In genomic region chr12:65682145-65682544, GRCh38 we compare ENCODE assay signal across 22 cellular contexts.
DNase-seq lines count a peak whose midpoint lies in the region; ATAC-seq, FAIRE-seq and TF ChIP-seq lines count a peak whose summit lies in the region.
"Had no signal": no experiment of that assay in that cellular context is flagged by ENCODE, and none has a peak within 500 bp of the region (broad histone marks: within the 10 kb centered on the region; RNA-seq: fewer than 3 reads in every experiment).

No MANE protein-coding gene starts in this region.

- H3K9ac ChIP-seq in IMR-90 (ENCODE audit: low read depth, low read length) (no peak overlapping the region), keratinocyte (ENCODE audit: control insufficient read depth, extremely low read depth, insufficient read depth, low read length) (no peak overlapping the region)
- H3K9ac ChIP-seq: BLaER1 treated with 17β-estradiol and CSF1 and Interleukin-3, amounts not matched to agents 10 nM and 100 nM had no signal

- in situ Hi-C loops in IMR-90 (cut with MboI; ENCODE audit: low sequenced_read_pairs), result loop anchor here (25.0 kb wide), 1 partner anchor 370 kb away; no protein-coding TSS in a partner anchor

- H2BK20ac ChIP-seq in IMR-90 (ENCODE audit: low read depth, low read length), result peak overlapping the region; percentile 46; the same call in 1 of the 2 replicates

- peak overlapping the region; percentile 60; the same call in 1 of the 2 replicates for H3K23ac ChIP-seq in IMR-90 (ENCODE audit: low read depth, low read length)

- no peaks in the 10 kb centered on the region; the same call in 1 of the 2 replicates for H3K9me3 ChIP-seq in IMR-90 (ENCODE audit: control insufficient read depth, insufficient read depth, low read length)
- H3K9me3 ChIP-seq in keratinocyte (ENCODE audit: control insufficient read depth, low read depth, low read length), result no peaks in the 10 kb centered on the region
- H3K9me3 ChIP-seq: A549, BE2C had no signal

- H4K91ac ChIP-seq in IMR-90 (ENCODE audit: insufficient read depth, low read depth, low read length), result no peak overlapping the region

- intact Hi-C loops in IMR-90 (cut with micrococcal nuclease), result no loop called here

- no peak overlapping the region for H3K4me3 ChIP-seq in IMR-90 (ENCODE audit: insufficient read depth, low read depth, low read length)
- no peak overlapping the region for H3K4me3 ChIP-seq in keratinocyte (ENCODE audit: control insufficient read depth in 2 of 3, extremely low read depth in 1 of 3, insufficient read depth in 2 of 3, low read depth in 1 of 3, low read length in 3 of 3)
- H3K4me3 ChIP-seq: A549; BLaER1 treated with 17β-estradiol and CSF1 and Interleukin-3, amounts not matched to agents 10 nM and 100 nM had no signal

- H4K20me1 ChIP-seq in IMR-90 (ENCODE audit: insufficient read depth, low read length) (no peaks in the 10 kb centered on the region), keratinocyte (ENCODE audit: control insufficient read depth, extremely low read depth, insufficient read depth, low read length) (no peaks in the 10 kb centered on the region)
- H4K20me1 ChIP-seq: BLaER1 treated with 17β-estradiol and CSF1 and Interleukin-3, amounts not matched to agents 10 nM and 100 nM had no signal

- no peak overlapping the region; the same call in 1 of the 2 replicates for H4K5ac ChIP-seq in IMR-90 (ENCODE audit: low read depth, low read length)

- no peak overlapping the region for H3K56ac ChIP-seq in IMR-90 (ENCODE audit: extremely low read depth, insufficient read depth, low read length)

- dilution Hi-C loops in IMR-90 (cut with HindIII; ENCODE audit: low sequenced_read_pairs, unreplicated experiment) (no loop called here), keratinocyte (cut with MboI; ENCODE audit: extremely low pct_ligation_motif_present, low sequenced_read_pairs) (no loop called here)

- H3K9me1 ChIP-seq in IMR-90 (ENCODE audit: insufficient read depth, low read length) (no peaks in the 10 kb centered on the region), keratinocyte (ENCODE audit: control insufficient read depth, extremely low read depth, insufficient read depth, low read length) (no peaks in the 10 kb centered on the region)

- WGBS in IMR-90 (ENCODE audit: extremely low coverage in 2 of 2, insufficient read length in 1 of 2), 2 experiments, result no CpG with 5 or more reads among the region's 3 CpGs

- TF ChIP-seq RAD21 in IMR-90 (IDR thresholded peaks at IDR 0.05; ENCODE audit: low read length), result no peak

- no peak overlapping the region for H2BK15ac ChIP-seq in IMR-90 (ENCODE audit: low read depth, low read length)

- no peak overlapping the region for H4K8ac ChIP-seq in IMR-90 (ENCODE audit: low read depth in 2 of 2, low read length in 2 of 2)

- no peak for TF ChIP-seq CTCF in IMR-90 (conservative IDR thresholded peaks at IDR 0.05; ENCODE audit: low read depth, low read length)
- TF ChIP-seq CTCF in keratinocyte (optimal IDR thresholded peaks at IDR 0.05 in 1 of 3, IDR thresholded peaks at IDR 0.05 in 1 of 3, conservative IDR thresholded peaks at IDR 0.05 in 1 of 3; ENCODE audit: extremely low read depth in 1 of 3, insufficient read depth in 2 of 3, low read length in 3 of 3), result no peak

- DNase-seq in H54 (ENCODE audit: insufficient read length, low spot score) (no peak), IMR-90 (no peak), keratinocyte (ENCODE audit: low read depth, low spot score) (no peak), HEK293T (ENCODE audit: extremely low spot score) (no peak), DMS53 treated with DMSO at 0.1 percent for 48 hours (lab: John Stamatoyannopoulos, UW; ENCODE audit: unreplicated experiment) (no peak), NCI-H82 (lab: John Stamatoyannopoulos, UW) (no peak)
- DNase-seq: 8988T; ACHN; AML-193; BE2C; Calu3; CD4-positive, alpha-beta memory T cell; COR-L47; DMS53; DND-41; GOT3; H7; HCEC 1CT; HFFc6 had no signal

- H3K18ac ChIP-seq in IMR-90 (ENCODE audit: low read depth, low read length), result peak overlapping the region; percentile 69; the same call in 1 of the 2 replicates

- H3K27ac ChIP-seq in IMR-90 (ENCODE audit: insufficient read depth, low read length), result no peak overlapping the region
- no peak overlapping the region for H3K27ac ChIP-seq in keratinocyte (ENCODE audit: control insufficient read depth, insufficient read depth, low read length)
- H3K27ac ChIP-seq: A549; BLaER1 treated with 17β-estradiol and CSF1 and Interleukin-3, amounts not matched to agents 10 nM and 100 nM had no signal

- H2AFZ ChIP-seq in IMR-90 (replicated peaks; ENCODE audit: low read length, poor library complexity) (no peak overlapping the region), keratinocyte (ENCODE audit: control insufficient read depth, low read length) (peak overlapping the region; percentile 67)

- H3K14ac ChIP-seq in IMR-90 (replicated peaks; ENCODE audit: low read depth, low read length), result peak overlapping the region; percentile 34

- H2AK9ac ChIP-seq in IMR-90 (replicated peaks; ENCODE audit: low read depth, low read length, poor library complexity), result no peak overlapping the region

- H3K4me1 ChIP-seq in IMR-90 (ENCODE audit: control insufficient read depth, insufficient read depth, low read length) (no peaks in the 10 kb centered on the region; the same call in 1 of the 2 replicates), keratinocyte (ENCODE audit: control insufficient read depth, extremely low read depth, insufficient read depth, low read length) (no peaks in the 10 kb centered on the region)
- H3K4me1 ChIP-seq: A549; BE2C; BLaER1 treated with 17β-estradiol and CSF1 and Interleukin-3, amounts not matched to agents 10 nM and 100 nM had no signal

- H3K4me2 ChIP-seq in IMR-90 (ENCODE audit: low read depth, low read length), result no peak overlapping the region
- H3K4me2 ChIP-seq in keratinocyte (ENCODE audit: control insufficient read depth, extremely low read depth, insufficient read depth, low read depth, low read length), result no peak overlapping the region
- H3K4me2 ChIP-seq: A549; BLaER1 treated with 17β-estradiol and CSF1 and Interleukin-3, amounts not matched to agents 10 nM and 100 nM had no signal

- 0 out of 2 replicates have a peak overlapping the region, but pooled peaks have one; percentile 37 for H2AK5ac ChIP-seq in IMR-90 (ENCODE audit: low read depth, low read length)

- TF ChIP-seq POLR2A in H54 (IDR thresholded peaks at IDR 0.05; ENCODE audit: low read depth, low read length) (no peak), IMR-90 (IDR thresholded peaks at IDR 0.05; ENCODE audit: low read depth, low read length) (no peak)

- POLR2A ChIA-PET in IMR-90 (lab: Charles Lee; ENCODE audit: unreplicated experiment), result no interaction called here
- POLR2A ChIA-PET in HEK293T (lab: Yijun Ruan, JAX), result no interaction called here

- no peak for ATAC-seq in IMR-90 (ENCODE audit: low read depth)
- ATAC-seq: A549 had no signal

- H2BK120ac ChIP-seq in IMR-90 (ENCODE audit: low read depth, low read length), result peak overlapping the region; percentile 47; the same call in 1 of the 2 replicates

- H2BK5ac ChIP-seq in IMR-90 (ENCODE audit: low read depth, low read length, poor library complexity, severe bottlenecking), result no peak overlapping the region

- CTCF ChIA-PET in IMR-90 (lab: Yijun Ruan, JAX) (interaction anchor here (0.7 kb wide), 1 partner anchor 84 kb away, joined by 3 read pairs; no protein-coding TSS in a partner anchor), HEK293T (lab: Yijun Ruan, JAX) (no interaction called here)

- FAIRE-seq in H54 (lab: Jason Lieb, UNC) (peak; percentile 6), keratinocyte (lab: Jason Lieb, UNC) (peak; percentile 29)
- FAIRE-seq: A549, GM12892 had no signal

- BruUV-seq in IMR-90 (replicated peaks; lab: Mats Ljungman, UMichigan), result no TSS peak

- H3K27me3 ChIP-seq in IMR-90 (ENCODE audit: control insufficient read depth, insufficient read depth, low read length) (no peaks in the 10 kb centered on the region), keratinocyte (ENCODE audit: control insufficient read depth, extremely low read depth, insufficient read depth, low read length) (no peaks in the 10 kb centered on the region)
- H3K27me3 ChIP-seq: BE2C; BLaER1 treated with 17β-estradiol and CSF1 and Interleukin-3, amounts not matched to agents 10 nM and 100 nM had no signal

- H3K4ac ChIP-seq in IMR-90 (ENCODE audit: low read depth, low read length), result no peak overlapping the region

- H3K79me1 ChIP-seq in IMR-90 (ENCODE audit: low read depth in 1 of 2, low read length in 2 of 2), result no peaks in the 10 kb centered on the region

- H3K36me3 ChIP-seq in IMR-90 (ENCODE audit: control insufficient read depth, insufficient read depth, low read length), result no peaks in the 10 kb centered on the region
- no peaks in the 10 kb centered on the region for H3K36me3 ChIP-seq in keratinocyte (ENCODE audit: control insufficient read depth in 2 of 2, extremely low read depth in 1 of 2, insufficient read depth in 2 of 2, low read length in 2 of 2)
- H3K36me3 ChIP-seq: BE2C; BLaER1 treated with 17β-estradiol and CSF1 and Interleukin-3, amounts not matched to agents 10 nM and 100 nM had no signal

- H3K79me2 ChIP-seq in keratinocyte (ENCODE audit: control insufficient read depth, insufficient read depth, low read length), result no peaks in the 10 kb centered on the region

TF ChIP-seq in IMR-90, 13 proteins besides CTCF, POLR2A, EP300 and RAD21 (continues in another document):
- TF ChIP-seq NFE2L2 (IDR thresholded peaks at IDR 0.05; ENCODE audit: low read depth, low read length) (no peak), MAZ (IDR thresholded peaks at IDR 0.05; ENCODE audit: borderline replicate concordance, low read depth, low read length) (no peak)

TF ChIP-seq in HEK293T, 16 proteins besides CTCF, POLR2A, EP300 and RAD21 (continues in another document):
- no peak for TF ChIP-seq FOXM1 (IDR thresholded peaks at IDR 0.05; ENCODE audit: borderline replicate concordance)
- TF ChIP-seq TARDBP (IDR thresholded peaks at IDR 0.05), result no peak
- TF ChIP-seq ARNT (IDR thresholded peaks at IDR 0.05), result no peak
- TF ChIP-seq L3MBTL2 (conservative IDR thresholded peaks at IDR 0.05), result no peak
- TF ChIP-seq FOXK2 (IDR thresholded peaks at IDR 0.05), result no peak
- TF ChIP-seq ZNF384 (IDR thresholded peaks at IDR 0.05), result no peak
- TF ChIP-seq SP1 (IDR thresholded peaks at IDR 0.05), result no peak
- no peak for TF ChIP-seq FOXA1 (IDR thresholded peaks at IDR 0.05)
- TF ChIP-seq ELF4 (IDR thresholded peaks at IDR 0.05), result no peak
- no peak for TF ChIP-seq HDGF (IDR thresholded peaks at IDR 0.05; ENCODE audit: borderline replicate concordance)
- no peak for TF ChIP-seq LEF1 (IDR thresholded peaks at IDR 0.05; ENCODE audit: borderline replicate concordance)
- no peak for TF ChIP-seq NFRKB (IDR thresholded peaks at IDR 0.05)
- TF ChIP-seq, protein P1, sequence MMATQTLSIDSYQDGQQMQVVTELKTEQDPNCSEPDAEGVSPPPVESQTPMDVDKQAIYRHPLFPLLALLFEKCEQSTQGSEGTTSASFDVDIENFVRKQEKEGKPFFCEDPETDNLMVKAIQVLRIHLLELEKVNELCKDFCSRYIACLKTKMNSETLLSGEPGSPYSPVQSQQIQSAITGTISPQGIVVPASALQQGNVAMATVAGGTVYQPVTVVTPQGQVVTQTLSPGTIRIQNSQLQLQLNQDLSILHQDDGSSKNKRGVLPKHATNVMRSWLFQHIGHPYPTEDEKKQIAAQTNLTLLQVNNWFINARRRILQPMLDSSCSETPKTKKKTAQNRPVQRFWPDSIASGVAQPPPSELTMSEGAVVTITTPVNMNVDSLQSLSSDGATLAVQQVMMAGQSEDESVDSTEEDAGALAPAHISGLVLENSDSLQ (IDR thresholded peaks at IDR 0.05), result no peak
